Comparison of ENCODE assay signal across 1 cellular context in the genomic region with DNA sequence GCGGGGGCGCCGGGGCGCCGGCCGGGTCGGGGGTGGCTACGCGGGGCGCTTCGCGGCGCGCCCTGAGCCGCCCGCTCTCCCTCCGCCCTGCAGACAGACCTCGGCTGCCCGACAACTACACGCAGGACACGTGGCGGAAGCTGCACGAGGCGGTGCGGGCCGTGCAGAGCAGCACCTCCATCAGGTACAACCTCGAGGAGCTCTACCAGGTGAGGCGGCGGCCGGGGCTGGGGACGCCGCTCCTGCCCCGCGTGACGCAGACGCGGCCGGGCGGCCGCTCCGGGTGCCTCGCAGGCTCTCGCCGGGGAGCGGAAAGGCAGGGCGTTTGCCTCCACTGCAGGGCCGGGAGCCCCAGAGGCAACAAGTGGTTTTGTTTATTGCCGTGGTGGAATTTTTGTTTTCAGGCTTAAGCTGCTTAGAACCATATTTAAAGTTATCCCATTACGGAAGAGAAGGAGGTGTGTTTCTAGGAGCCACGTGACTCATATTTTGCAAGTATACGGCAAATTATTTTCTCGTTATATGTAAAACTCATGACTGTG.
TF ChIP-seq lines count a peak whose summit lies in the region.

No MANE protein-coding gene starts in this region.

TF ChIP-seq in K562, 482 proteins besides CTCF, POLR2A, EP300 and RAD21 (continued from another document and continues in another):
- TF ChIP-seq, protein P1, sequence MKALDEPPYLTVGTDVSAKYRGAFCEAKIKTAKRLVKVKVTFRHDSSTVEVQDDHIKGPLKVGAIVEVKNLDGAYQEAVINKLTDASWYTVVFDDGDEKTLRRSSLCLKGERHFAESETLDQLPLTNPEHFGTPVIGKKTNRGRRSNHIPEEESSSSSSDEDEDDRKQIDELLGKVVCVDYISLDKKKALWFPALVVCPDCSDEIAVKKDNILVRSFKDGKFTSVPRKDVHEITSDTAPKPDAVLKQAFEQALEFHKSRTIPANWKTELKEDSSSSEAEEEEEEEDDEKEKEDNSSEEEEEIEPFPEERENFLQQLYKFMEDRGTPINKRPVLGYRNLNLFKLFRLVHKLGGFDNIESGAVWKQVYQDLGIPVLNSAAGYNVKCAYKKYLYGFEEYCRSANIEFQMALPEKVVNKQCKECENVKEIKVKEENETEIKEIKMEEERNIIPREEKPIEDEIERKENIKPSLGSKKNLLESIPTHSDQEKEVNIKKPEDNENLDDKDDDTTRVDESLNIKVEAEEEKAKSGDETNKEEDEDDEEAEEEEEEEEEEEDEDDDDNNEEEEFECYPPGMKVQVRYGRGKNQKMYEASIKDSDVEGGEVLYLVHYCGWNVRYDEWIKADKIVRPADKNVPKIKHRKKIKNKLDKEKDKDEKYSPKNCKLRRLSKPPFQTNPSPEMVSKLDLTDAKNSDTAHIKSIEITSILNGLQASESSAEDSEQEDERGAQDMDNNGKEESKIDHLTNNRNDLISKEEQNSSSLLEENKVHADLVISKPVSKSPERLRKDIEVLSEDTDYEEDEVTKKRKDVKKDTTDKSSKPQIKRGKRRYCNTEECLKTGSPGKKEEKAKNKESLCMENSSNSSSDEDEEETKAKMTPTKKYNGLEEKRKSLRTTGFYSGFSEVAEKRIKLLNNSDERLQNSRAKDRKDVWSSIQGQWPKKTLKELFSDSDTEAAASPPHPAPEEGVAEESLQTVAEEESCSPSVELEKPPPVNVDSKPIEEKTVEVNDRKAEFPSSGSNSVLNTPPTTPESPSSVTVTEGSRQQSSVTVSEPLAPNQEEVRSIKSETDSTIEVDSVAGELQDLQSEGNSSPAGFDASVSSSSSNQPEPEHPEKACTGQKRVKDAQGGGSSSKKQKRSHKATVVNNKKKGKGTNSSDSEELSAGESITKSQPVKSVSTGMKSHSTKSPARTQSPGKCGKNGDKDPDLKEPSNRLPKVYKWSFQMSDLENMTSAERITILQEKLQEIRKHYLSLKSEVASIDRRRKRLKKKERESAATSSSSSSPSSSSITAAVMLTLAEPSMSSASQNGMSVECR (CRISPR knock-in tag; IDR thresholded peaks at IDR 0.05): 0 out of 2 replicates have a peak, but pooled peaks have one; percentile 36
- TF ChIP-seq MTA1 (IDR thresholded peaks at IDR 0.05; ENCODE audit: borderline replicate concordance): no peak
- TF ChIP-seq, protein P2, sequence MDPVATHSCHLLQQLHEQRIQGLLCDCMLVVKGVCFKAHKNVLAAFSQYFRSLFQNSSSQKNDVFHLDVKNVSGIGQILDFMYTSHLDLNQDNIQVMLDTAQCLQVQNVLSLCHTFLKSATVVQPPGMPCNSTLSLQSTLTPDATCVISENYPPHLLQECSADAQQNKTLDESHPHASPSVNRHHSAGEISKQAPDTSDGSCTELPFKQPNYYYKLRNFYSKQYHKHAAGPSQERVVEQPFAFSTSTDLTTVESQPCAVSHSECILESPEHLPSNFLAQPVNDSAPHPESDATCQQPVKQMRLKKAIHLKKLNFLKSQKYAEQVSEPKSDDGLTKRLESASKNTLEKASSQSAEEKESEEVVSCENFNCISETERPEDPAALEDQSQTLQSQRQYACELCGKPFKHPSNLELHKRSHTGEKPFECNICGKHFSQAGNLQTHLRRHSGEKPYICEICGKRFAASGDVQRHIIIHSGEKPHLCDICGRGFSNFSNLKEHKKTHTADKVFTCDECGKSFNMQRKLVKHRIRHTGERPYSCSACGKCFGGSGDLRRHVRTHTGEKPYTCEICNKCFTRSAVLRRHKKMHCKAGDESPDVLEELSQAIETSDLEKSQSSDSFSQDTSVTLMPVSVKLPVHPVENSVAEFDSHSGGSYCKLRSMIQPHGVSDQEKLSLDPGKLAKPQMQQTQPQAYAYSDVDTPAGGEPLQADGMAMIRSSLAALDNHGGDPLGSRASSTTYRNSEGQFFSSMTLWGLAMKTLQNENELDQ (CRISPR knock-in tag; IDR thresholded peaks at IDR 0.05; ENCODE audit: borderline replicate concordance): no peak
- TF ChIP-seq DNMT1 (IDR thresholded peaks at IDR 0.05): no peak
- TF ChIP-seq KDM2B (CRISPR knock-in tag; IDR thresholded peaks at IDR 0.05): no peak
- no peak for TF ChIP-seq ZNF239 (CRISPR knock-in tag; IDR thresholded peaks at IDR 0.05)
- no peak for TF ChIP-seq SRSF9 (IDR thresholded peaks at IDR 0.05; ENCODE audit: borderline replicate concordance, low read depth, low read length)
- TF ChIP-seq SNRNP70 (optimal IDR thresholded peaks at IDR 0.05; ENCODE audit: low read depth, low read length): no peak
- TF ChIP-seq, protein P3, sequence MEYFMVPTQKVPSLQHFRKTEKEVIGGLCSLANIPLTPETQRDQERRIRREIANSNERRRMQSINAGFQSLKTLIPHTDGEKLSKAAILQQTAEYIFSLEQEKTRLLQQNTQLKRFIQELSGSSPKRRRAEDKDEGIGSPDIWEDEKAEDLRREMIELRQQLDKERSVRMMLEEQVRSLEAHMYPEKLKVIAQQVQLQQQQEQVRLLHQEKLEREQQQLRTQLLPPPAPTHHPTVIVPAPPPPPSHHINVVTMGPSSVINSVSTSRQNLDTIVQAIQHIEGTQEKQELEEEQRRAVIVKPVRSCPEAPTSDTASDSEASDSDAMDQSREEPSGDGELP (CRISPR knock-in tag; IDR thresholded peaks at IDR 0.05; ENCODE audit: borderline replicate concordance): no peak
- no peak for TF ChIP-seq ESRRA (IDR thresholded peaks at IDR 0.05; ENCODE audit: borderline replicate concordance, low read depth)
- peak in 1 of 2 experiments; percentile 54; a peak in 1 of 4 replicates for TF ChIP-seq SIN3A (IDR thresholded peaks at IDR 0.05; ENCODE audit: borderline replicate concordance in 2 of 2, control insufficient read depth in 1 of 2, low read depth in 2 of 2, low read length in 2 of 2)
- TF ChIP-seq, protein P4, sequence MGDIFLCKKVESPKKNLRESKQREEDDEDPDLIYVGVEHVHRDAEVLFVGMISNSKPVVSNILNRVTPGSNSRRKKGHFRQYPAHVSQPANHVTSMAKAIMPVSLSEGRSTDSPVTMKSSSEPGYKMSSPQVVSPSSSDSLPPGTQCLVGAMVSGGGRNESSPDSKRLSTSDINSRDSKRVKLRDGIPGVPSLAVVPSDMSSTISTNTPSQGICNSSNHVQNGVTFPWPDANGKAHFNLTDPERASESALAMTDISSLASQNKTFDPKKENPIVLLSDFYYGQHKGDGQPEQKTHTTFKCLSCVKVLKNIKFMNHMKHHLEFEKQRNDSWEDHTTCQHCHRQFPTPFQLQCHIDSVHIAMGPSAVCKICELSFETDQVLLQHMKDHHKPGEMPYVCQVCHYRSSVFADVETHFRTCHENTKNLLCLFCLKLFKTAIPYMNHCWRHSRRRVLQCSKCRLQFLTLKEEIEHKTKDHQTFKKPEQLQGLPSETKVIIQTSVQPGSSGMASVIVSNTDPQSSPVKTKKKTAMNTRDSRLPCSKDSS (IDR thresholded peaks at IDR 0.05; ENCODE audit: low read depth, partially characterized antibody): no peak
- no peak for TF ChIP-seq ZNF431 (CRISPR knock-in tag; IDR thresholded peaks at IDR 0.05)
- TF ChIP-seq HSF4 (CRISPR knock-in tag; IDR thresholded peaks at IDR 0.05; ENCODE audit: borderline replicate concordance): no peak
- TF ChIP-seq MTA2 (IDR thresholded peaks at IDR 0.05; ENCODE audit: low read depth): no peak
- TF ChIP-seq, protein P5, sequence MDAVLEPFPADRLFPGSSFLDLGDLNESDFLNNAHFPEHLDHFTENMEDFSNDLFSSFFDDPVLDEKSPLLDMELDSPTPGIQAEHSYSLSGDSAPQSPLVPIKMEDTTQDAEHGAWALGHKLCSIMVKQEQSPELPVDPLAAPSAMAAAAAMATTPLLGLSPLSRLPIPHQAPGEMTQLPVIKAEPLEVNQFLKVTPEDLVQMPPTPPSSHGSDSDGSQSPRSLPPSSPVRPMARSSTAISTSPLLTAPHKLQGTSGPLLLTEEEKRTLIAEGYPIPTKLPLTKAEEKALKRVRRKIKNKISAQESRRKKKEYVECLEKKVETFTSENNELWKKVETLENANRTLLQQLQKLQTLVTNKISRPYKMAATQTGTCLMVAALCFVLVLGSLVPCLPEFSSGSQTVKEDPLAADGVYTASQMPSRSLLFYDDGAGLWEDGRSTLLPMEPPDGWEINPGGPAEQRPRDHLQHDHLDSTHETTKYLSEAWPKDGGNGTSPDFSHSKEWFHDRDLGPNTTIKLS (IDR thresholded peaks at IDR 0.05; ENCODE audit: borderline replicate concordance, low read depth): peak; percentile 59; the same call in 1 of the 2 replicates
- TF ChIP-seq, protein P6, sequence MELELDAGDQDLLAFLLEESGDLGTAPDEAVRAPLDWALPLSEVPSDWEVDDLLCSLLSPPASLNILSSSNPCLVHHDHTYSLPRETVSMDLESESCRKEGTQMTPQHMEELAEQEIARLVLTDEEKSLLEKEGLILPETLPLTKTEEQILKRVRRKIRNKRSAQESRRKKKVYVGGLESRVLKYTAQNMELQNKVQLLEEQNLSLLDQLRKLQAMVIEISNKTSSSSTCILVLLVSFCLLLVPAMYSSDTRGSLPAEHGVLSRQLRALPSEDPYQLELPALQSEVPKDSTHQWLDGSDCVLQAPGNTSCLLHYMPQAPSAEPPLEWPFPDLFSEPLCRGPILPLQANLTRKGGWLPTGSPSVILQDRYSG (tag; conservative IDR thresholded peaks at IDR 0.05; ENCODE audit: low read depth): no peak
- TF ChIP-seq MED1 (CRISPR knock-in tag; IDR thresholded peaks at IDR 0.05; ENCODE audit: borderline replicate concordance): no peak
- no peak for TF ChIP-seq NR2C1 (IDR thresholded peaks at IDR 0.05)
- TF ChIP-seq NR2C1 (tag; IDR thresholded peaks at IDR 0.05): no peak
- TF ChIP-seq, protein P7, sequence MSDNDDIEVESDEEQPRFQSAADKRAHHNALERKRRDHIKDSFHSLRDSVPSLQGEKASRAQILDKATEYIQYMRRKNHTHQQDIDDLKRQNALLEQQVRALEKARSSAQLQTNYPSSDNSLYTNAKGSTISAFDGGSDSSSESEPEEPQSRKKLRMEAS (CRISPR knock-in tag; IDR thresholded peaks at IDR 0.05): peak; percentile 87
- no peak for TF ChIP-seq LARP7 (IDR thresholded peaks at IDR 0.05)
- TF ChIP-seq, protein P8, sequence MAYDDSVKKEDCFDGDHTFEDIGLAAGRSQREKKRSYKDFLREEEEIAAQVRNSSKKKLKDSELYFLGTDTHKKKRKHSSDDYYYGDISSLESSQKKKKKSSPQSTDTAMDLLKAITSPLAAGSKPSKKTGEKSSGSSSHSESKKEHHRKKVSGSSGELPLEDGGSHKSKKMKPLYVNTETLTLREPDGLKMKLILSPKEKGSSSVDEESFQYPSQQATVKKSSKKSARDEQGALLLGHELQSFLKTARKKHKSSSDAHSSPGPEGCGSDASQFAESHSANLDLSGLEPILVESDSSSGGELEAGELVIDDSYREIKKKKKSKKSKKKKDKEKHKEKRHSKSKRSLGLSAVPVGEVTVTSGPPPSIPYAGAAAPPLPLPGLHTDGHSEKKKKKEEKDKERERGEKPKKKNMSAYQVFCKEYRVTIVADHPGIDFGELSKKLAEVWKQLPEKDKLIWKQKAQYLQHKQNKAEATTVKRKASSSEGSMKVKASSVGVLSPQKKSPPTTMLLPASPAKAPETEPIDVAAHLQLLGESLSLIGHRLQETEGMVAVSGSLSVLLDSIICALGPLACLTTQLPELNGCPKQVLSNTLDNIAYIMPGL (CRISPR knock-in tag; IDR thresholded peaks at IDR 0.05): no peak
- no peak for TF ChIP-seq RBM25 (IDR thresholded peaks at IDR 0.05; ENCODE audit: low read depth, low read length, severe bottlenecking)
- no peak for TF ChIP-seq CHD2 (IDR thresholded peaks at IDR 0.05; ENCODE audit: low read depth, low read length)
- TF ChIP-seq ELF4 (CRISPR knock-in tag; IDR thresholded peaks at IDR 0.05): no peak
- TF ChIP-seq, protein P9, sequence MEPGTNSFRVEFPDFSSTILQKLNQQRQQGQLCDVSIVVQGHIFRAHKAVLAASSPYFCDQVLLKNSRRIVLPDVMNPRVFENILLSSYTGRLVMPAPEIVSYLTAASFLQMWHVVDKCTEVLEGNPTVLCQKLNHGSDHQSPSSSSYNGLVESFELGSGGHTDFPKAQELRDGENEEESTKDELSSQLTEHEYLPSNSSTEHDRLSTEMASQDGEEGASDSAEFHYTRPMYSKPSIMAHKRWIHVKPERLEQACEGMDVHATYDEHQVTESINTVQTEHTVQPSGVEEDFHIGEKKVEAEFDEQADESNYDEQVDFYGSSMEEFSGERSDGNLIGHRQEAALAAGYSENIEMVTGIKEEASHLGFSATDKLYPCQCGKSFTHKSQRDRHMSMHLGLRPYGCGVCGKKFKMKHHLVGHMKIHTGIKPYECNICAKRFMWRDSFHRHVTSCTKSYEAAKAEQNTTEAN (CRISPR knock-in tag; IDR thresholded peaks at IDR 0.05): no peak
- TF ChIP-seq, protein P10, sequence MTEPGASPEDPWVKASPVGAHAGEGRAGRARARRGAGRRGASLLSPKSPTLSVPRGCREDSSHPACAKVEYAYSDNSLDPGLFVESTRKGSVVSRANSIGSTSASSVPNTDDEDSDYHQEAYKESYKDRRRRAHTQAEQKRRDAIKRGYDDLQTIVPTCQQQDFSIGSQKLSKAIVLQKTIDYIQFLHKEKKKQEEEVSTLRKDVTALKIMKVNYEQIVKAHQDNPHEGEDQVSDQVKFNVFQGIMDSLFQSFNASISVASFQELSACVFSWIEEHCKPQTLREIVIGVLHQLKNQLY (CRISPR knock-in tag; conservative IDR thresholded peaks at IDR 0.05): no peak
- 0 out of 2 replicates have a peak, but pooled peaks have one; percentile 8 for TF ChIP-seq ELF1 (tag; IDR thresholded peaks at IDR 0.05)
- no peak for TF ChIP-seq ZNF76 (CRISPR knock-in tag; IDR thresholded peaks at IDR 0.05; ENCODE audit: borderline replicate concordance)
- TF ChIP-seq JUND (IDR thresholded peaks at IDR 0.05; ENCODE audit: borderline replicate concordance, low read depth, low read length): no peak
- TF ChIP-seq JUND (tag; IDR thresholded peaks at IDR 0.05; ENCODE audit: borderline replicate concordance, low read depth, low read length): no peak
- TF ChIP-seq, protein P11, sequence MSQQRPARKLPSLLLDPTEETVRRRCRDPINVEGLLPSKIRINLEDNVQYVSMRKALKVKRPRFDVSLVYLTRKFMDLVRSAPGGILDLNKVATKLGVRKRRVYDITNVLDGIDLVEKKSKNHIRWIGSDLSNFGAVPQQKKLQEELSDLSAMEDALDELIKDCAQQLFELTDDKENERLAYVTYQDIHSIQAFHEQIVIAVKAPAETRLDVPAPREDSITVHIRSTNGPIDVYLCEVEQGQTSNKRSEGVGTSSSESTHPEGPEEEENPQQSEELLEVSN (IDR thresholded peaks at IDR 0.05; ENCODE audit: borderline replicate concordance in 1 of 2, extremely low read depth in 1 of 2, insufficient read depth in 1 of 2, insufficient read length in 1 of 2, low read depth in 1 of 2, low read length in 1 of 2, poor library complexity in 1 of 2, severe bottlenecking in 1 of 2): peak; percentile 84 to 92
- TF ChIP-seq SIN3B (IDR thresholded peaks at IDR 0.05; ENCODE audit: low read depth): 0 out of 2 replicates have a peak, but pooled peaks have one; percentile 20
- peak; percentile 81 for TF ChIP-seq RBBP5 (IDR thresholded peaks at IDR 0.05; ENCODE audit: borderline replicate concordance, insufficient read depth, low read length, poor library complexity, severe bottlenecking)
- TF ChIP-seq, protein P12, sequence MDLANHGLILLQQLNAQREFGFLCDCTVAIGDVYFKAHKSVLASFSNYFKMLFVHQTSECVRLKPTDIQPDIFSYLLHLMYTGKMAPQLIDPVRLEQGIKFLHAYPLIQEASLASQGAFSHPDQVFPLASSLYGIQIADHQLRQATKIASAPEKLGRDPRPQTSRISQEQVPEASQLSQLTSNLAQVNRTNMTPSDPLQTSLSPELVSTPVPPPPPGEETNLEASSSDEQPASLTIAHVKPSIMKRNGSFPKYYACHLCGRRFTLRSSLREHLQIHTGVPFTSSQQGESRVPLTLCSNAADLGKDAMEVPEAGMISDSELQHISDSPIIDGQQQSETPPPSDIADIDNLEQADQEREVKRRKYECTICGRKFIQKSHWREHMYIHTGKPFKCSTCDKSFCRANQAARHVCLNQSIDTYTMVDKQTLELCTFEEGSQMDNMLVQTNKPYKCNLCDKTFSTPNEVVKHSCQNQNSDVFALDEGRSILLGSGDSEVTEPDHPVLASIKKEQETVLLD (IDR thresholded peaks at IDR 0.05): no peak
- TF ChIP-seq NELFE (IDR thresholded peaks at IDR 0.05; ENCODE audit: insufficient read depth, insufficient read length): no peak
- TF ChIP-seq ZNF778 (CRISPR knock-in tag; IDR thresholded peaks at IDR 0.05): no peak
- 0 out of 3 replicates have a peak, but pooled peaks of 1 of the 2 experiments have one; percentile 16 for TF ChIP-seq CBX3 (IDR thresholded peaks at IDR 0.05; ENCODE audit: borderline replicate concordance in 1 of 2, low read length in 2 of 2)
